8 cellular contexts compared by ENCODE assay signal in the genomic region with DNA sequence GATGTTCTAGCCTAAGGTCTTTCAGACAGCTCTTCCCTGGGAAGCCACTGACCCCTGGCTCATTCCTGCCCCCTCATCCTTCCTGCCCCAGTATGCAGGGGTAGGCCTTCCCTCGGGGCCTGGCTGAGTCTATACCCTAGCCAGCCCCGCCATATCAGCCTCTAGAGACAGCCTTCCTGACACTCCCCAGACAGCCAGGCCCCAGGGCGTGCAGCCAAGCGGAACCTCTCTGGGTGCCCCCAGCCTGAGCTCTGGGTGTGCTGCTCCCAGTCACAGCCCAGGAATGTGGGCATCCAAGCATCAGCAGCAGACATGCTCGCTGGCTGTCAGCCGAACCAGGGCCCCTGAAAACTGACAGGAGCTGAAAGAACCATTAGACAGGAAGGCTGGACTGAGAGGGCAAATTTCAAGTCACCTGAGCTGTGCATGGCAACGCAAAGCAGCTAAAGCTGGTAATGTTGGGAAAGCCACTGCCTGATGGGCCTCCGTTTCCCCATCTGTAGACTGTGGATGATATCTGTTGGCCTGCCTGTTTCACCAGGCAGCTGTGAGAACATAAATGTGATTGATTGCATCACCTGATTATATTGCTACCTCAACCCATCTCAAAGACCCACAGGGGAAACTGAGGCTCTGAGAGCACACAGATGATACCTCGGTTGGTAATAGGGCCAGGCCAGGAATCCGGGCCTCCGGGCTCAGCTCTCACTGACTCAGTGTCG.
A peak's percentile ranks its signal among the peaks of the same experiment; 100 is the strongest.
DNase-seq lines count a peak whose midpoint lies in the region; ATAC-seq, FAIRE-seq and TF ChIP-seq lines count a peak whose summit lies in the region.
"Had no signal": no experiment of that assay in that cellular context is flagged by ENCODE, and none has a peak within 500 bp of the region (broad histone marks: within the 10 kb centered on the region; RNA-seq: fewer than 3 reads in every experiment).

No MANE protein-coding gene starts in this region.

- H3K36me3 Mint-ChIP-seq in chondrocyte (ENCODE audit: low read depth), result no peaks in the 10 kb centered on the region

- H3K9me3 ChIP-seq in HUES6 (ENCODE audit: control insufficient read depth, insufficient read depth, low read depth, low read length) (no peaks in the 10 kb centered on the region), HepG2 (ENCODE audit: low read length) (no peaks in the 10 kb centered on the region), transverse colon (no peaks in the 10 kb centered on the region)

- H3K27ac ChIP-seq in HUES6 (ENCODE audit: low read depth, low read length), result peak overlapping the region; percentile 12; the same call in 1 of the 2 replicates
- no peak overlapping the region for H3K27ac ChIP-seq in HepG2 (ENCODE audit: extremely low read length, insufficient read depth, low read length)
- H3K27ac ChIP-seq in transverse colon, result peak overlapping the region; percentile 40 to 61 (median 60)

- TF ChIP-seq EP300 in HepG2 (IDR thresholded peaks at IDR 0.05; ENCODE audit: low read depth in 2 of 2, low read length in 2 of 2), result no peak
- no peak for TF ChIP-seq EP300 in HepG2 (CRISPR knock-in tag; IDR thresholded peaks at IDR 0.05; ENCODE audit: borderline replicate concordance)
- TF ChIP-seq EP300 in transverse colon (IDR thresholded peaks at IDR 0.05; ENCODE audit: low read depth), result no peak

- no peaks in the 10 kb centered on the region for H4K20me1 ChIP-seq in HepG2 (ENCODE audit: insufficient read depth, low read length)

- H3K79me2 ChIP-seq in HepG2 (ENCODE audit: insufficient read depth, low read length), result no peaks in the 10 kb centered on the region

- peak overlapping the region; percentile 98 for H3K27ac Mint-ChIP-seq in chondrocyte (ENCODE audit: unreplicated experiment)

- TF ChIP-seq POLR2A in HepG2 (IDR thresholded peaks at IDR 0.05; ENCODE audit: insufficient read depth in 1 of 2, low read depth in 2 of 2, low read length in 2 of 2) (no peak), transverse colon (IDR thresholded peaks at IDR 0.05) (no peak)

- peaks cover 8% of the 10 kb centered on the region for H3K9me3 Mint-ChIP-seq in chondrocyte (ENCODE audit: low read depth)

- H3K9ac ChIP-seq in HUES6 (ENCODE audit: low read length) (peak overlapping the region; percentile 44), HepG2 (ENCODE audit: insufficient read depth, low read depth, low read length) (no peak overlapping the region)

- BruUV-seq in HepG2 (replicated peaks; lab: Mats Ljungman, UMichigan), result no TSS peak

- H3K4me3 Mint-ChIP-seq in chondrocyte (ENCODE audit: unreplicated experiment), result peak overlapping the region; percentile 26

- in situ Hi-C loops in HepG2 (cut with HindIII; ENCODE audit: extremely low pct_ligation_motif_present, low pct_unique_long_range_greater_than_20kb), result no loop called here
- in situ Hi-C loops in transverse colon (cut with MboI; ENCODE audit: low pct_ligation_motif_present in 1 of 4, low pct_unique_long_range_greater_than_20kb in 1 of 4, low sequenced_read_pairs in 3 of 4), result no loop called here

- no peak overlapping the region for H3K4me2 ChIP-seq in HepG2 (ENCODE audit: low read depth, low read length)

- TF ChIP-seq CTCF in chondrocyte (IDR thresholded peaks at IDR 0.05) (no peak), HepG2 (CRISPR knock-in tag; IDR thresholded peaks at IDR 0.05) (no peak), transverse colon (IDR thresholded peaks at IDR 0.05) (no peak)

- no peak for TF ChIP-seq RAD21 in HepG2 (CRISPR knock-in tag; IDR thresholded peaks at IDR 0.05)

- DNase-seq in chondrocyte (ENCODE audit: low spot score) (peak; percentile 97), HepG2 (ENCODE audit: low spot score) (no peak), transverse colon (peak; percentile 64), NCI-H1436 treated with DMSO at 0.1 percent for 48 hours (lab: John Stamatoyannopoulos, UW) (no peak)
- DNase-seq: activated CD4-positive, alpha-beta T cell treated with anti-CD3 and anti-CD28 coated beads for 48 hours had no signal

- H3K4me3 ChIP-seq in HUES6 (ENCODE audit: low read depth, low read length), result no peak overlapping the region
- no peak overlapping the region for H3K4me3 ChIP-seq in HepG2 (replicated peaks in 1 of 3; ENCODE audit: insufficient read depth in 1 of 3, low read depth in 2 of 3, low read length in 3 of 3)
- H3K4me3 ChIP-seq in transverse colon, result no peak overlapping the region

- 31% methylated on average over 7 of the region's 12 CpGs for WGBS in HepG2 (ENCODE audit: low lambda C conversion rate)
- WGBS in transverse colon (ENCODE audit: low coverage in 1 of 2), 2 donors, result 83% methylated on average over 12 of the region's 12 CpGs; no CpG with 5 or more reads in 1 of the 2 donors

- FAIRE-seq in HepG2 (lab: Jason Lieb, UNC), result no peak

- H3K4me1 Mint-ChIP-seq in chondrocyte (ENCODE audit: low read depth), result peaks cover 87% of the 10 kb centered on the region

- H3K36me3 ChIP-seq in HUES6 (ENCODE audit: control insufficient read depth, insufficient read depth, low read length) (no peaks in the 10 kb centered on the region), HepG2 (replicated peaks in 1 of 2; ENCODE audit: control insufficient read depth in 1 of 2, insufficient read depth in 2 of 2, low read length in 2 of 2) (no peaks in the 10 kb centered on the region), transverse colon (no peaks in the 10 kb centered on the region)

- CTCF ChIA-PET in HepG2 (lab: Yijun Ruan, JAX; ENCODE audit: low intra/inter-chr PET ratio, low total read pairs), result no interaction called here

- no peak overlapping the region for H2AFZ ChIP-seq in HepG2 (ENCODE audit: low read length)

- H3K27me3 Mint-ChIP-seq in chondrocyte (ENCODE audit: low read depth), result no peaks in the 10 kb centered on the region

- H3K4me1 ChIP-seq in HUES6 (ENCODE audit: control insufficient read depth, insufficient read depth, low read length) (peaks cover 33% of the 10 kb centered on the region; the same call in 1 of the 2 replicates), HepG2 (ENCODE audit: insufficient read depth, low read length) (0 out of 2 replicates have a peak, but pooled peaks cover 7% of the 10 kb centered on the region), transverse colon (peaks cover 0 to 6% (median 0%) of the 10 kb centered on the region in 4 donors)

- POLR2A ChIA-PET in HepG2 (lab: Yijun Ruan, JAX), result no interaction called here

- intact Hi-C loops in HepG2 (cut with micrococcal nuclease; ENCODE audit: unreplicated experiment) (no loop called here), transverse colon (cut with DNase I; ENCODE audit: low total_unique reads) (no loop called here)

- ATAC-seq in HepG2, result peak; percentile 60
- no peak for ATAC-seq in GM19467 (IDR thresholded peaks at IDR 0.05; ENCODE audit: unreplicated experiment)
- no peak for ATAC-seq in HG03108 (IDR thresholded peaks at IDR 0.05; ENCODE audit: unreplicated experiment)

- H3K27me3 ChIP-seq in HUES6 (ENCODE audit: control insufficient read depth, insufficient read depth, low read length), result no peaks in the 10 kb centered on the region
- peaks cover 0 to 15% of the 10 kb centered on the region in 2 experiments; a peak in 3 of 5 replicates for H3K27me3 ChIP-seq in HepG2 (ENCODE audit: control insufficient read depth in 1 of 2, insufficient read depth in 2 of 2, low read length in 2 of 2)
- no peaks in the 10 kb centered on the region for H3K27me3 ChIP-seq in transverse colon

TF ChIP-seq in HepG2, 621 proteins besides CTCF, POLR2A, EP300 and RAD21:
- TF ChIP-seq STAT5B (CRISPR knock-in tag; IDR thresholded peaks at IDR 0.05) (no peak), ARHGAP35 (CRISPR knock-in tag; IDR thresholded peaks at IDR 0.05; ENCODE audit: borderline replicate concordance) (no peak), ZC3H13 (CRISPR knock-in tag; IDR thresholded peaks at IDR 0.05) (no peak), SP4 (CRISPR knock-in tag; IDR thresholded peaks at IDR 0.05) (no peak), CEBPB (IDR thresholded peaks at IDR 0.05; ENCODE audit: borderline replicate concordance, low read depth, low read length) (peak; percentile 43; the same call in 1 of the 2 replicates), ZFYVE20 (CRISPR knock-in tag; IDR thresholded peaks at IDR 0.05; ENCODE audit: borderline replicate concordance, low read depth) (no peak), TSC22D2 (CRISPR knock-in tag; IDR thresholded peaks at IDR 0.05; ENCODE audit: borderline replicate concordance) (no peak)

Comparison
In these comparisons a context has a peak if more than half of its experiments do, and no peak if none do; other contexts are left out.
1. DNase-seq: peak in chondrocyte (single experiment) and transverse colon (single experiment); none in HepG2 (single experiment) and NCI-H1436 treated with DMSO at 0.1 percent for 48 hours (single experiment).